ENCODE assay signal across 26 cellular contexts in the genomic region with DNA sequence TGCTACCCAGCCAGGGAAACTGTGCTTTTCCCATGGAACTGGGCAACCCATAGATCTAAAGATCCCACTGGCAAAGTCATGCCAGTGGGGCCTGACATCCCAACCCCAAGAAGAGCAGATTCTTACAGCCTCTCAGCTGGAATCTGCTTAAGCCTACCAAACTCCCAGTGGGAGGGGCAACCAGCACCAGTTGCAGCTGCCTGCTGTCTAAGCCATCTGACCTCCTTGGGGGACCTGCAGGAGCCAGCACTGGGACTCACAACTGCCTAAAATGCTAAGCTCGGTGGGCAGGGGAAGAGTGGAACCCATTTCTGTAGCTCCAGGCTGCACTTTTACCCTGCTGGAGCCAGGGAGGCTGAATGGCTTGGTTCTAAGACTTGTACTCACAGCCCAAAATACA.
DNase-seq lines count a peak whose midpoint lies in the region; ATAC-seq and TF ChIP-seq lines count a peak whose summit lies in the region.
"Had no signal": no experiment of that assay in that cellular context is flagged by ENCODE, and none has a peak within 500 bp of the region (broad histone marks: within the 10 kb centered on the region; RNA-seq: fewer than 3 reads in every experiment).

No MANE protein-coding gene starts in this region.

- H3K36me3 ChIP-seq in mesendoderm (ENCODE audit: control insufficient read depth, insufficient read depth, low read length) = no peaks in the 10 kb centered on the region
- H3K36me3 ChIP-seq: HAP-1, MG63 had no signal

- H2AK5ac ChIP-seq in H9 (ENCODE audit: insufficient read length, low read length) (no peak overlapping the region), mesendoderm (ENCODE audit: low read length) (no peak overlapping the region)

- CTCF ChIA-PET in WTC11 (lab: Charles Lee) = no interaction called here

- H3K56ac ChIP-seq in H9 (ENCODE audit: insufficient read length, low read depth, low read length) (no peak overlapping the region), mesendoderm (ENCODE audit: low read length) (no peak overlapping the region)

- H3K9me3 ChIP-seq in H9 (ENCODE audit: control insufficient read depth, low read depth, low read length) = no peaks in the 10 kb centered on the region
- H3K9me3 ChIP-seq: Caco-2, HAP-1, MG63 had no signal

- no peaks in the 10 kb centered on the region for H3K27me3 Mint-ChIP-seq in H9 (ENCODE audit: low read depth)
- H3K27me3 Mint-ChIP-seq in WTC11 (ENCODE audit: low read depth) = no peaks in the 10 kb centered on the region

- H3K36me3 Mint-ChIP-seq in H9 (ENCODE audit: insufficient read depth in 1 of 3, low read depth in 3 of 3) (no peaks in the 10 kb centered on the region; a peak in 1 of 7 replicates), WTC11 (no peaks in the 10 kb centered on the region)
- H3K36me3 Mint-ChIP-seq: CD8-positive, alpha-beta T cell had no signal

- no peak overlapping the region for H2BK20ac ChIP-seq in H9 (ENCODE audit: low read depth, low read length, poor library complexity, severe bottlenecking)

- H2BK120ac ChIP-seq in H9 (ENCODE audit: low read depth, low read length, poor library complexity, severe bottlenecking) = no peak overlapping the region
- H2BK120ac ChIP-seq in mesendoderm (ENCODE audit: low read depth, low read length) = no peak overlapping the region

- H4K20me1 ChIP-seq in H9 (ENCODE audit: control insufficient read depth, insufficient read depth, insufficient read length) = no peaks in the 10 kb centered on the region

- H3K4me3 Mint-ChIP-seq in H9 (no peak overlapping the region), WTC11 (no peak overlapping the region)
- H3K4me3 Mint-ChIP-seq: CD8-positive, alpha-beta T cell; HFFc6 had no signal

- H3K18ac ChIP-seq in H9 (ENCODE audit: insufficient read length, low read depth, low read length) = no peak overlapping the region
- H3K18ac ChIP-seq in mesendoderm (ENCODE audit: low read length) = no peak overlapping the region

- H3K4me1 Mint-ChIP-seq in H9 (peaks cover 4% of the 10 kb centered on the region in 2 experiments; a peak in 3 of 4 replicates), WTC11 (no peaks in the 10 kb centered on the region)

- H3T11ph ChIP-seq in H9 (ENCODE audit: low read length) = no peak overlapping the region

- H3K27ac Mint-ChIP-seq in H9 (no peak overlapping the region), WTC11 (no peak overlapping the region)
- H3K27ac Mint-ChIP-seq: CD8-positive, alpha-beta T cell; HFFc6 had no signal

- POLR2A ChIA-PET in WTC11 (lab: Charles Lee) = no interaction called here

- TF ChIP-seq CTCF in H9 (conservative IDR thresholded peaks at IDR 0.05) (no peak), WTC11 (IDR thresholded peaks at IDR 0.05) (no peak)

- no peak overlapping the region for H2BK12ac ChIP-seq in H9 (ENCODE audit: insufficient read length, low read depth, low read length)

- H2BK5ac ChIP-seq in H9 (ENCODE audit: insufficient read length, low read length) (no peak overlapping the region), mesendoderm (ENCODE audit: low read length) (no peak overlapping the region)

- H3K79me1 ChIP-seq in H9 (ENCODE audit: insufficient read depth, low read depth, low read length, poor library complexity, severe bottlenecking) (no peaks in the 10 kb centered on the region), mesendoderm (ENCODE audit: low read length) (no peaks in the 10 kb centered on the region)

- H3K4me3 ChIP-seq in mesendoderm (ENCODE audit: low read length) = no peak overlapping the region
- H3K4me3 ChIP-seq: GM23248, HAP-1, MG63 had no signal

- H3K9ac ChIP-seq in H9 (ENCODE audit: extremely low read depth, insufficient read length, low read length) (no peak overlapping the region), mesendoderm (ENCODE audit: low read length) (no peak overlapping the region)
- H3K9ac ChIP-seq: GM23248 had no signal

- no peak overlapping the region for H3K4me2 ChIP-seq in H9 (ENCODE audit: insufficient read depth, insufficient read length, low read length)
- H3K4me2 ChIP-seq in mesendoderm (ENCODE audit: low read length) = no peak overlapping the region

- H3K27ac ChIP-seq in H9 (ENCODE audit: insufficient read length, low read depth, low read length) = no peak overlapping the region
- H3K27ac ChIP-seq in mesendoderm (ENCODE audit: low read depth, low read length) = no peak overlapping the region
- H3K27ac ChIP-seq: C4-2B, GM23248 had no signal

- no peaks in the 10 kb centered on the region for H3K23me2 ChIP-seq in H9 (ENCODE audit: insufficient read length, low read depth, low read length, poor library complexity, severe bottlenecking)

- peak; percentile 86 for DNase-seq in DMS 273 (lab: John Stamatoyannopoulos, UW; ENCODE audit: unreplicated experiment)
- peak; percentile 37 for DNase-seq in H9
- peak; percentile 19 for DNase-seq in WTC11 (ENCODE audit: low spot score)
- peak; percentile 6 for DNase-seq in mesendoderm
- no peak for DNase-seq in SKM-1 (lab: John Stamatoyannopoulos, UW; ENCODE audit: unreplicated experiment)
- DNase-seq in dermis blood vessel endothelial cell = no peak
- DNase-seq in cerebellar nuclear complex (lab: John Stamatoyannopoulos, UW) = no peak
- DNase-seq: Caco-2; CD8-positive, alpha-beta T cell; DMS153; GM23248; HFFc6; IMR-90; KG1; MG63; NCI-H1105 treated with DMSO at 0.1 percent for 48 hours; NCI-H146; NCI-H2029 treated with DMSO at 0.1 percent for 48 hours; NCI-H226; NCI-H510A; NCI-H774; RPMI8226; SHP77 had no signal

- H3K4me1 ChIP-seq in H9 (ENCODE audit: insufficient read depth, low read length) (no peaks in the 10 kb centered on the region), mesendoderm (ENCODE audit: control insufficient read depth, low read depth, low read length) (no peaks in the 10 kb centered on the region)
- H3K4me1 ChIP-seq: Caco-2, HAP-1 had no signal

- H3K79me2 ChIP-seq in H9 (ENCODE audit: insufficient read depth, low read length) (no peaks in the 10 kb centered on the region), mesendoderm (ENCODE audit: control insufficient read depth, insufficient read depth, low read length) (no peaks in the 10 kb centered on the region)

- H3K9me3 Mint-ChIP-seq in H9 = peaks cover 0 to 4% of the 10 kb centered on the region in 2 experiments; a peak in 1 of 5 replicates
- peaks cover 11% of the 10 kb centered on the region; the same call in 1 of the 2 replicates for H3K9me3 Mint-ChIP-seq in WTC11

- no peak overlapping the region for H3K14ac ChIP-seq in H9 (ENCODE audit: insufficient read depth, low read length)

- ATAC-seq in WTC11 (peak; percentile 66), HG03378 (IDR thresholded peaks at IDR 0.05; ENCODE audit: unreplicated experiment) (no peak)
- ATAC-seq: CD8-positive, alpha-beta T cell had no signal

- H4K8ac ChIP-seq in H9 (replicated peaks; ENCODE audit: insufficient read length, low read depth, low read length) (no peak overlapping the region), mesendoderm (ENCODE audit: low read depth, low read length) (no peak overlapping the region)

- H2BK15ac ChIP-seq in H9 (ENCODE audit: low read depth, low read length) = no peak overlapping the region
- no peak overlapping the region for H2BK15ac ChIP-seq in mesendoderm (replicated peaks; ENCODE audit: low read depth)

- H4K91ac ChIP-seq in H9 (ENCODE audit: insufficient read length, low read depth, low read length) = no peak overlapping the region

- no peak overlapping the region for H4K5ac ChIP-seq in H9 (ENCODE audit: insufficient read length, low read depth, low read length)
- H4K5ac ChIP-seq in mesendoderm (ENCODE audit: low read length) = no peak overlapping the region

- no peak overlapping the region for H2AFZ ChIP-seq in H9 (ENCODE audit: low read length)
- H2AFZ ChIP-seq: GM23248 had no signal

- H3K23ac ChIP-seq in H9 (ENCODE audit: insufficient read length, low read depth, low read length) (no peak overlapping the region), mesendoderm (ENCODE audit: low read length) (no peak overlapping the region)

- WGBS in H9 (ENCODE audit: extremely low coverage, insufficient read length, low lambda C conversion rate) = no CpG with 5 or more reads among the region's 1 CpG
- WGBS in mesendoderm (ENCODE audit: extremely low coverage, insufficient coverage, low lambda C conversion rate) = no CpG with 5 or more reads among the region's 1 CpG

- H3K27me3 ChIP-seq in H9 (ENCODE audit: insufficient read depth, low read length) (no peaks in the 10 kb centered on the region), mesendoderm (ENCODE audit: insufficient read depth, low read length, poor library complexity) (no peaks in the 10 kb centered on the region)
- H3K27me3 ChIP-seq: MG63 had no signal

- H3K4ac ChIP-seq in H9 (ENCODE audit: low read depth, low read length) = no peak overlapping the region
- H3K4ac ChIP-seq in mesendoderm (ENCODE audit: low read depth, low read length) = no peak overlapping the region

TF ChIP-seq in WTC11, 78 proteins besides CTCF, POLR2A, EP300 and RAD21 (continues in another document):
- TF ChIP-seq, protein P1, sequence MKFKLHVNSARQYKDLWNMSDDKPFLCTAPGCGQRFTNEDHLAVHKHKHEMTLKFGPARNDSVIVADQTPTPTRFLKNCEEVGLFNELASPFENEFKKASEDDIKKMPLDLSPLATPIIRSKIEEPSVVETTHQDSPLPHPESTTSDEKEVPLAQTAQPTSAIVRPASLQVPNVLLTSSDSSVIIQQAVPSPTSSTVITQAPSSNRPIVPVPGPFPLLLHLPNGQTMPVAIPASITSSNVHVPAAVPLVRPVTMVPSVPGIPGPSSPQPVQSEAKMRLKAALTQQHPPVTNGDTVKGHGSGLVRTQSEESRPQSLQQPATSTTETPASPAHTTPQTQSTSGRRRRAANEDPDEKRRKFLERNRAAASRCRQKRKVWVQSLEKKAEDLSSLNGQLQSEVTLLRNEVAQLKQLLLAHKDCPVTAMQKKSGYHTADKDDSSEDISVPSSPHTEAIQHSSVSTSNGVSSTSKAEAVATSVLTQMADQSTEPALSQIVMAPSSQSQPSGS (CRISPR knock-in tag; IDR thresholded peaks at IDR 0.05; ENCODE audit: borderline replicate concordance, low read depth) = no peak
- TF ChIP-seq ZBTB21 (CRISPR knock-in tag; IDR thresholded peaks at IDR 0.05; ENCODE audit: borderline replicate concordance) = no peak
- TF ChIP-seq KAT7 (CRISPR knock-in tag; IDR thresholded peaks at IDR 0.05; ENCODE audit: borderline replicate concordance) = no peak
- TF ChIP-seq, protein P2, sequence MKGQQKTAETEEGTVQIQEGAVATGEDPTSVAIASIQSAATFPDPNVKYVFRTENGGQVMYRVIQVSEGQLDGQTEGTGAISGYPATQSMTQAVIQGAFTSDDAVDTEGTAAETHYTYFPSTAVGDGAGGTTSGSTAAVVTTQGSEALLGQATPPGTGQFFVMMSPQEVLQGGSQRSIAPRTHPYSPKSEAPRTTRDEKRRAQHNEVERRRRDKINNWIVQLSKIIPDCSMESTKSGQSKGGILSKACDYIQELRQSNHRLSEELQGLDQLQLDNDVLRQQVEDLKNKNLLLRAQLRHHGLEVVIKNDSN (CRISPR knock-in tag; IDR thresholded peaks at IDR 0.05) = no peak

Comparison
In these comparisons a context has a peak if more than half of its experiments do, and no peak if none do; other contexts are left out.
1. DNase-seq: peak in DMS 273 (single experiment), H9 (single experiment), WTC11 (single experiment) and mesendoderm (single experiment); none in SKM-1 (single experiment), dermis blood vessel endothelial cell (single experiment) and cerebellar nuclear complex (0 of 2).